1 cellular context compared by ENCODE assay signal in genomic region chr2:191680639-191681038, GRCh38.
TF ChIP-seq lines count a peak whose summit lies in the region.

No MANE protein-coding gene starts in this region.

TF ChIP-seq in HCT116, 20 proteins besides CTCF, POLR2A, EP300 and RAD21 (continued from another document):
- TF ChIP-seq TCF7L2 (IDR thresholded peaks at IDR 0.05; ENCODE audit: borderline replicate concordance, extremely low read depth, insufficient read depth, insufficient read length) (no peak), EGR1 (IDR thresholded peaks at IDR 0.05; ENCODE audit: low read depth) (no peak), CBX3 (IDR thresholded peaks at IDR 0.05; ENCODE audit: low read depth) (no peak), SIN3A (IDR thresholded peaks at IDR 0.05; ENCODE audit: low read depth) (no peak), EZH2phosphoT487 (IDR thresholded peaks at IDR 0.05; ENCODE audit: borderline replicate concordance) (no peak), ELF1 (IDR thresholded peaks at IDR 0.05; ENCODE audit: borderline replicate concordance, low read depth) (no peak), REST (IDR thresholded peaks at IDR 0.05; ENCODE audit: low read depth) (no peak), SRF (IDR thresholded peaks at IDR 0.05; ENCODE audit: low read depth) (no peak), MAX (IDR thresholded peaks at IDR 0.05) (no peak), ATF3 (IDR thresholded peaks at IDR 0.05) (no peak)
